Comparison of ENCODE assay signal across 8 cellular contexts in genomic region chr1:42756956-42757891, GRCh38.
DNase-seq lines count a peak whose midpoint lies in the region; ATAC-seq, FAIRE-seq and TF ChIP-seq lines count a peak whose summit lies in the region.

No MANE protein-coding gene starts in this region.

- DNase-seq in COR-L47 (lab: John Stamatoyannopoulos, UW) (peak; percentile 70), HEK293T (ENCODE audit: extremely low spot score) (peak; percentile 69), NCI-H774 (lab: John Stamatoyannopoulos, UW) (peak; percentile 59), T47D (ENCODE audit: low read depth in 1 of 2, low spot score in 1 of 2) (peak; percentile 47 to 77), left kidney (ENCODE audit: low read depth, low spot score) (peak; percentile 86), urothelium cell line (ENCODE audit: low spot score) (peak; percentile 78), NCI-H1436 (lab: John Stamatoyannopoulos, UW) (no peak)

- POLR2A ChIA-PET in HEK293T (lab: Yijun Ruan, JAX): interaction anchor here (3.0 kb wide), 1 partner anchor 9 kb away, joined by 19 read pairs; the partner anchor contains the start of genes C1orf50 and P3H1

- no peak for FAIRE-seq in urothelium cell line (lab: Jason Lieb, UNC)

- in situ Hi-C loops in T47D (cut with HindIII; ENCODE audit: low pct_unique_long_range_greater_than_20kb, low sequenced_read_pairs): no loop called here

- ATAC-seq in GM21447 (IDR thresholded peaks at IDR 0.05; ENCODE audit: unreplicated experiment): no peak

- CTCF ChIA-PET in HEK293T (lab: Yijun Ruan, JAX): interaction anchor here (0.7 to 2.1 kb wide), 7 partner anchors 9 to 577 kb away, joined by 3 to 18 read pairs (median 3); partner anchors contain the start of genes C1orf50 and P3H1

TF ChIP-seq in HEK293T, 16 proteins besides CTCF, POLR2A, EP300 and RAD21:
- TF ChIP-seq FOXM1 (IDR thresholded peaks at IDR 0.05; ENCODE audit: borderline replicate concordance): no peak
- TF ChIP-seq ELF4 (IDR thresholded peaks at IDR 0.05): peak; percentile 58; the same call in 1 of the 2 replicates
